13 cellular contexts compared by ENCODE assay signal in genomic region chr11:77130763-77131513, GRCh38. TPM values are rescaled to one million over a fixed set of nuclear protein-coding genes. Genes with fewer than 3 reads are reported as not detected.
DNase-seq lines count a peak whose midpoint lies in the region; ATAC-seq and TF ChIP-seq lines count a peak whose summit lies in the region.
"Had no signal": no experiment of that assay in that cellular context is flagged by ENCODE, and none has a peak within 500 bp of the region (broad histone marks: within the 10 kb centered on the region; RNA-seq: fewer than 3 reads in every experiment).

No MANE protein-coding gene starts in this region.

- WGBS in tibial nerve, 2 donors, result 28 to 42% methylated on average over 9 of the region's 9 CpGs

- peak overlapping the region in 2 of 4 donors; percentile 50 to 51 for H3K27ac ChIP-seq in tibial nerve
- H3K27ac ChIP-seq: suprapubic skin had no signal

- TF ChIP-seq CTCF in choroid plexus epithelial cell (conservative IDR thresholded peaks at IDR 0.05; ENCODE audit: low read depth, low read length) (no peak), tibial nerve (IDR thresholded peaks at IDR 0.05) (no peak)

- H3K36me3 ChIP-seq in tibial nerve, result no peaks in the 10 kb centered on the region
- H3K36me3 ChIP-seq: suprapubic skin had no signal

- H3K4me1 ChIP-seq in tibial nerve, result peaks cover 0 to 49% (median 19%) of the 10 kb centered on the region in 4 donors

- DNase-seq in NCI-H1694 treated with DMSO at 0.1 percent for 48 hours (lab: John Stamatoyannopoulos, UW) (peak; percentile 19), NCI-H1694 (lab: John Stamatoyannopoulos, UW) (no peak), choroid plexus epithelial cell (ENCODE audit: low read depth) (peak; percentile 57), kidney tubule cell (ENCODE audit: low spot score) (peak; percentile 44), tibial nerve (ENCODE audit: low spot score in 2 of 2) (peak; percentile 32 to 48), COLO829 (ENCODE audit: low spot score) (no peak)
- DNase-seq in activated CD4-positive, alpha-beta T cell treated with anti-CD3 and anti-CD28 coated beads, Interleukin-2, amount 50 U/mL, for 4 hours, result no peak
- DNase-seq: 8988T, DMS79 treated with DMSO at 0.1 percent for 48 hours, SHP77 treated with DMSO at 0.1 percent for 48 hours had no signal

- ATAC-seq in HG03135 (IDR thresholded peaks at IDR 0.05; ENCODE audit: unreplicated experiment), result no peak

- no peaks in the 10 kb centered on the region for H3K27me3 ChIP-seq in tibial nerve
- H3K27me3 ChIP-seq: suprapubic skin had no signal

- TF ChIP-seq EP300 in tibial nerve (IDR thresholded peaks at IDR 0.05), result peak in 1 of 2 donors; percentile 18

- TF ChIP-seq POLR2A in tibial nerve (IDR thresholded peaks at IDR 0.05), result no peak

- no peaks in the 10 kb centered on the region for H3K9me3 ChIP-seq in tibial nerve
- H3K9me3 ChIP-seq: suprapubic skin had no signal

- no peak overlapping the region for H3K4me3 ChIP-seq in choroid plexus epithelial cell (ENCODE audit: low read depth, low read length)
- no peak overlapping the region for H3K4me3 ChIP-seq in tibial nerve
- H3K4me3 ChIP-seq: suprapubic skin had no signal

RNA-seq across cellular contexts. Expression of gene MYO7A, which starts 2.9 kb away (rescaled TPM):
- 10 to 100 TPM; 12.6 to 45.0 (median 24.4) TPM for total RNA-seq in tibial nerve

RNA-seq across cellular contexts. Expression of gene OMP, which starts 28.3 kb away (rescaled TPM):
- total RNA-seq in tibial nerve, result 1 to 10 TPM in 1 of 4 donors, not detected in 3; 9.9 TPM
- total RNA-seq: MCF 10A had no signal

Comparison
In these comparisons a context has a peak if more than half of its experiments do, and no peak if none do; other contexts are left out.
1. DNase-seq: peak in NCI-H1694 treated with DMSO at 0.1 percent for 48 hours (single experiment), choroid plexus epithelial cell (single experiment), kidney tubule cell (single experiment) and tibial nerve (2 of 2); none in NCI-H1694 (single experiment), activated CD4-positive, alpha-beta T cell treated with anti-CD3 and anti-CD28 coated beads, Interleukin-2, amount 50 U/mL, for 4 hours (0 of 2) and COLO829 (single experiment).